ENCODE assay signal across 8 cellular contexts in genomic region chr16:22206013-22206846, GRCh38. TPM values are rescaled to one million over a fixed set of nuclear protein-coding genes. Genes with fewer than 3 reads are reported as not detected.
DNase-seq lines count a peak whose midpoint lies in the region; ATAC-seq and TF ChIP-seq lines count a peak whose summit lies in the region.

TSS of gene EEF2K (plus strand) at chr16:22206278. CDS start at chr16:22225730, 19,452 bp downstream.

- in situ Hi-C loops in brain microvascular endothelial cell (cut with HindIII; ENCODE audit: low pct_ligation_motif_present, low sequenced_read_pairs) = no loop called here

- H3K9me3 ChIP-seq in iPS-15b (ENCODE audit: control insufficient read depth, insufficient read depth, low read length) (no peaks in the 10 kb centered on the region), skeletal muscle satellite cell (replicated peaks; ENCODE audit: low read length) (peaks cover 3% of the 10 kb centered on the region)

- DNase-seq in NCI-H2081 treated with DMSO at 0.1 percent for 48 hours (lab: John Stamatoyannopoulos, UW) (peak; percentile 31), UCSD-AML1 (lab: John Stamatoyannopoulos, UW; ENCODE audit: unreplicated experiment) (peak; percentile 95), brain microvascular endothelial cell (peak; percentile 91)

- H3K4me3 ChIP-seq in brain microvascular endothelial cell (ENCODE audit: low read depth, low read length) (peak within 1 kb of the TSS; percentile 93), iPS-15b (ENCODE audit: low read depth, low read length) (peak within 1 kb of the TSS; percentile 92), skeletal muscle satellite cell (ENCODE audit: low read length) (peak within 1 kb of the TSS; percentile 95)

- peak within 1 kb of the TSS; percentile 81 for H3K4me2 ChIP-seq in skeletal muscle satellite cell (ENCODE audit: low read length)

- H3K27me3 ChIP-seq in brain microvascular endothelial cell (replicated peaks) = no peaks in the 10 kb centered on the region
- no peaks in the 10 kb centered on the region for H3K27me3 ChIP-seq in iPS-15b (ENCODE audit: control insufficient read depth, insufficient read depth, low read length)
- H3K27me3 ChIP-seq in skeletal muscle satellite cell (ENCODE audit: control insufficient read depth, insufficient read depth, low read length) = no peaks in the 10 kb centered on the region

- peak within 1 kb of the TSS; percentile 78 for H3K27ac ChIP-seq in 22Rv1
- peak within 1 kb of the TSS; percentile 35 for H3K27ac ChIP-seq in brain microvascular endothelial cell

- peak within 1 kb of the TSS; percentile 41 for H3K9ac ChIP-seq in iPS-15b (ENCODE audit: low read depth, low read length)
- H3K9ac ChIP-seq in skeletal muscle satellite cell (ENCODE audit: low read depth, low read length) = peak within 1 kb of the TSS; percentile 76

- H3K36me3 ChIP-seq in brain microvascular endothelial cell (replicated peaks) (no peaks in the 10 kb centered on the region), iPS-15b (ENCODE audit: control insufficient read depth, insufficient read depth, low read length) (no peaks in the 10 kb centered on the region), skeletal muscle satellite cell (ENCODE audit: insufficient read depth, low read length) (no peaks in the 10 kb centered on the region)

- H3K4me1 ChIP-seq in iPS-15b (ENCODE audit: control insufficient read depth, insufficient read depth, low read length) (peaks cover 5% of the 10 kb centered on the region), skeletal muscle satellite cell (ENCODE audit: control insufficient read depth, insufficient read depth, low read length) (peaks cover 40% of the 10 kb centered on the region)

- TF ChIP-seq CTCF in 22Rv1 (IDR thresholded peaks at IDR 0.05) = peak; percentile 87
- peak; percentile 74 for TF ChIP-seq CTCF in brain microvascular endothelial cell (IDR thresholded peaks at IDR 0.05; ENCODE audit: low read depth, low read length, missing control alignments)

- ATAC-seq in GM18511 (IDR thresholded peaks at IDR 0.05; ENCODE audit: unreplicated experiment) (peak; percentile 85), HG03039 (IDR thresholded peaks at IDR 0.05; ENCODE audit: unreplicated experiment) (peak; percentile 67)

RNA-seq across cellular contexts. Expression of gene EEF2K, which starts in this region (rescaled TPM):
- total RNA-seq in skeletal muscle satellite cell (2012; rRNA removed) = 21.8 and 32.8 TPM in 2 replicates

Comparison
In these comparisons a context has a peak if more than half of its experiments do, and no peak if none do; other contexts are left out.
1. Peak in every context shown above with its lines: DNase-seq, ATAC-seq, H3K4me3 ChIP-seq and H3K27ac ChIP-seq.
2. DNase-seq: peak in every context shown above with its lines; median percentile 95 in UCSD-AML1; 91 in brain microvascular endothelial cell; 31 in NCI-H2081 treated with DMSO at 0.1 percent for 48 hours.